ENCODE assay signal across 12 cellular contexts in genomic region chr4:1746919-1747602, GRCh38. TPM values are rescaled to one million over a fixed set of nuclear protein-coding genes. Genes with fewer than 3 reads are reported as not detected.
DNase-seq lines count a peak whose midpoint lies in the region; ATAC-seq lines count a peak whose summit lies in the region.
"Had no signal": no experiment of that assay in that cellular context is flagged by ENCODE, and none has a peak within 500 bp of the region (broad histone marks: within the 10 kb centered on the region; RNA-seq: fewer than 3 reads in every experiment).

No MANE protein-coding gene starts in this region.

- WGBS in mesenchymal stem cell: 80% methylated on average over 33 of the region's 33 CpGs

- peak overlapping the region; percentile 5 for H3K9ac ChIP-seq in NT2/D1 (ENCODE audit: insufficient read length, low read depth)
- no peak overlapping the region for H3K9ac ChIP-seq in mesenchymal stem cell (ENCODE audit: low read length)

- no peak overlapping the region for H2AFZ ChIP-seq in mesenchymal stem cell (ENCODE audit: low read depth, low read length)

- no peak overlapping the region for H3K4me2 ChIP-seq in mesenchymal stem cell (ENCODE audit: low read length, poor library complexity, severe bottlenecking)
- H3K4me2 ChIP-seq: A549 had no signal

- H3K27me3 ChIP-seq in NT2/D1 (ENCODE audit: insufficient read depth, insufficient read length): no peaks in the 10 kb centered on the region
- H3K27me3 ChIP-seq in mesenchymal stem cell (ENCODE audit: control insufficient read depth in 1 of 2, insufficient read depth in 1 of 2, low read length in 2 of 2): peaks cover 0 to 17% of the 10 kb centered on the region in 2 experiments
- H3K27me3 ChIP-seq: BE2C, ovary, right lobe of liver had no signal

- H4K8ac ChIP-seq in mesenchymal stem cell (ENCODE audit: low read length): peak overlapping the region; percentile 52

- no peak overlapping the region for H2AK5ac ChIP-seq in mesenchymal stem cell (ENCODE audit: low read length, severe bottlenecking)

- H3K4ac ChIP-seq in mesenchymal stem cell (ENCODE audit: low read depth in 1 of 2, low read length in 2 of 2): no peak overlapping the region

- no peak overlapping the region for H3K23ac ChIP-seq in mesenchymal stem cell (ENCODE audit: low read length in 2 of 2)

- H2BK15ac ChIP-seq in mesenchymal stem cell (ENCODE audit: low read depth, poor library complexity, severe bottlenecking): peak overlapping the region; percentile 65

- no peak overlapping the region for H3K14ac ChIP-seq in mesenchymal stem cell (ENCODE audit: low read length in 2 of 2)

- H3K4me1 ChIP-seq in NT2/D1 (ENCODE audit: insufficient read depth, insufficient read length) (peaks cover 44% of the 10 kb centered on the region), mesenchymal stem cell (ENCODE audit: control insufficient read depth, insufficient read depth, low read depth, low read length) (peaks cover 14% of the 10 kb centered on the region)
- H3K4me1 ChIP-seq: BE2C had no signal

- DNase-seq in COLO668 (lab: John Stamatoyannopoulos, UW; ENCODE audit: unreplicated experiment): peak; percentile 25
- no peak for DNase-seq in NT2/D1 (ENCODE audit: low read depth, low spot score)
- peak; percentile 67 for DNase-seq in cerebellar cortex (ENCODE audit: low spot score)
- DNase-seq in mesenchymal stem cell: no peak
- DNase-seq in NCI-H1105 treated with DMSO at 0.1 percent for 48 hours (lab: John Stamatoyannopoulos, UW): no peak
- DNase-seq in T-helper 2 cell: no peak

- no peak overlapping the region for H3K4me3 ChIP-seq in NT2/D1 (ENCODE audit: insufficient read length, low read depth)
- peak overlapping the region in 1 of 2 experiments; percentile 3 for H3K4me3 ChIP-seq in mesenchymal stem cell (ENCODE audit: insufficient read depth in 1 of 2, low read depth in 1 of 2, low read length in 2 of 2)
- H3K4me3 ChIP-seq: A549, ovary, right lobe of liver had no signal

- H4K91ac ChIP-seq in mesenchymal stem cell (ENCODE audit: low read length): no peak overlapping the region

- H3K36me3 ChIP-seq in NT2/D1 (ENCODE audit: insufficient read depth, insufficient read length, low read length) (peaks cover 33% of the 10 kb centered on the region), mesenchymal stem cell (ENCODE audit: control insufficient read depth in 1 of 2, insufficient read depth in 2 of 2, low read depth in 1 of 2, low read length in 2 of 2) (peaks cover 0 to 24% of the 10 kb centered on the region in 2 experiments)
- H3K36me3 ChIP-seq: ovary, right lobe of liver had no signal

- ATAC-seq in GM18909 (IDR thresholded peaks at IDR 0.05; ENCODE audit: poor library complexity, unreplicated experiment) (no peak), HG02885 (IDR thresholded peaks at IDR 0.05; ENCODE audit: poor library complexity, unreplicated experiment) (no peak)

- H3K27ac ChIP-seq in mesenchymal stem cell (ENCODE audit: low read length, poor library complexity, severe bottlenecking): no peak overlapping the region
- H3K27ac ChIP-seq: A549, ovary, right lobe of liver had no signal

- no peak overlapping the region for H2BK120ac ChIP-seq in mesenchymal stem cell (ENCODE audit: low read depth, low read length)

- H3K9me3 ChIP-seq in NT2/D1 (ENCODE audit: insufficient read depth, low read length) (no peaks in the 10 kb centered on the region), mesenchymal stem cell (ENCODE audit: control insufficient read depth, low read length) (no peaks in the 10 kb centered on the region)
- H3K9me3 ChIP-seq: A549, BE2C, ovary, right lobe of liver had no signal

- no peak overlapping the region for H2BK5ac ChIP-seq in mesenchymal stem cell (ENCODE audit: low read depth, low read length, poor library complexity, severe bottlenecking)

- peaks cover 2% of the 10 kb centered on the region for H3K79me1 ChIP-seq in mesenchymal stem cell (replicated peaks; ENCODE audit: low read length, poor library complexity, severe bottlenecking)

- no peak overlapping the region for H2BK12ac ChIP-seq in mesenchymal stem cell (ENCODE audit: low read length in 2 of 2)

- H3K18ac ChIP-seq in mesenchymal stem cell (ENCODE audit: low read depth in 1 of 2, low read length in 2 of 2): no peak overlapping the region

RNA-seq across cellular contexts. Expression of gene TACC3, which starts 25.7 kb away (rescaled TPM):
- 11.9 TPM for polyA plus RNA-seq in mesenchymal stem cell (2013, experiment 1 of 2)
- polyA plus RNA-seq in mesenchymal stem cell (2013, experiment 2 of 2): 10.9 TPM

RNA-seq across cellular contexts. Expression of gene TMEM129, which starts 25.9 kb away (rescaled TPM):
- 22.0 TPM for polyA plus RNA-seq in mesenchymal stem cell (2013, experiment 1 of 2)
- polyA plus RNA-seq in mesenchymal stem cell (2013, experiment 2 of 2): 22.8 TPM

RNA-seq across cellular contexts. Expression of gene SLBP, which starts 34.9 kb away (rescaled TPM):
- 45.8 TPM for polyA plus RNA-seq in mesenchymal stem cell (2013, experiment 1 of 2)
- 48.7 TPM for polyA plus RNA-seq in mesenchymal stem cell (2013, experiment 2 of 2)

RNA-seq across cellular contexts. Expression of gene FGFR3, which starts 46.0 kb away (rescaled TPM):
- 0.65 TPM for polyA plus RNA-seq in mesenchymal stem cell (2013, experiment 1 of 2)
- polyA plus RNA-seq in mesenchymal stem cell (2013, experiment 2 of 2): 0.48 TPM

Comparison
In these comparisons a context has a peak if more than half of its experiments do, and no peak if none do; other contexts are left out.
1. DNase-seq: peak in COLO668 (single experiment) and cerebellar cortex (single experiment); none in NT2/D1 (single experiment), mesenchymal stem cell (single experiment), NCI-H1105 treated with DMSO at 0.1 percent for 48 hours (single experiment) and T-helper 2 cell (0 of 5).